15 cellular contexts compared by ENCODE assay signal in genomic region chr17:65529040-65529633, GRCh38.
"Had no signal": no experiment of that assay in that cellular context is flagged by ENCODE, and none has a peak within 500 bp of the region (broad histone marks: within the 10 kb centered on the region; RNA-seq: fewer than 3 reads in every experiment).

No MANE protein-coding gene starts in this region.

- H3K27ac ChIP-seq: body of pancreas, lower lobe of right lung, suprapubic skin had no signal

- H3K36me3 Mint-ChIP-seq: activated CD8-positive, alpha-beta memory T cell treated with anti-CD3 and anti-CD28 coated beads, Interleukin-2, amount 10 ng/mL, durations not matched to agents 7 days and 5 days; naive B cell had no signal

- H3K4me3 ChIP-seq: body of pancreas, lower lobe of right lung, sigmoid colon, suprapubic skin, upper lobe of right lung had no signal

- H3K9me3 ChIP-seq: body of pancreas, lower lobe of right lung, sigmoid colon, suprapubic skin, upper lobe of right lung had no signal

- H3K4me3 Mint-ChIP-seq: activated CD8-positive, alpha-beta memory T cell treated with anti-CD3 and anti-CD28 coated beads, Interleukin-2, amount 10 ng/mL, durations not matched to agents 7 days and 5 days; effector memory CD8-positive, alpha-beta T cell; naive B cell had no signal

- H3K9me3 Mint-ChIP-seq: effector memory CD8-positive, alpha-beta T cell; naive B cell had no signal

- H3K27ac Mint-ChIP-seq: activated CD8-positive, alpha-beta memory T cell treated with anti-CD3 and anti-CD28 coated beads, Interleukin-2, amount 10 ng/mL, durations not matched to agents 7 days and 5 days; effector memory CD8-positive, alpha-beta T cell had no signal

- H3K4me1 Mint-ChIP-seq: naive B cell had no signal

- ATAC-seq: activated CD8-positive, alpha-beta memory T cell treated with anti-CD3 and anti-CD28 coated beads, Interleukin-2, amount 10 ng/mL, durations not matched to agents 7 days and 5 days; body of pancreas; effector memory CD8-positive, alpha-beta T cell; lower lobe of right lung; stimulated activated naive CD8-positive, alpha-beta T cell treated with anti-CD3 and anti-CD28 coated beads, Interleukin-15, Interleukin-2, amounts not matched to agents 100 U/mL and 50 U/mL, for 24 hours; upper lobe of right lung had no signal

- DNase-seq: activated CD4-positive, alpha-beta T cell treated with anti-CD3 and anti-CD28 coated beads, Interleukin-2, amount 50 U/mL, for 4 hours; activated CD4-positive, CD25-positive, alpha-beta regulatory T cell treated with anti-CD3 and anti-CD28 coated beads, Interleukin-2, amount 50 U/mL, for 72 hours; activated CD8-positive, alpha-beta memory T cell treated with anti-CD3 and anti-CD28 coated beads, Interleukin-2, amount 10 ng/mL, durations not matched to agents 7 days and 5 days; activated T-cell treated with anti-CD3 and anti-CD28 coated beads, Interleukin-2, amount 50 U/mL, for 48 hours; body of pancreas; effector memory CD8-positive, alpha-beta T cell; erythroblast; hypothalamus; lower lobe of right lung; naive B cell; sigmoid colon; stimulated activated CD4-positive, alpha-beta T cell treated with anti-CD3 and anti-CD28 coated beads, Interleukin-12 subunit alpha, Interleukin-12 subunit beta, amount 100 ng/mL, for 4 hours; stimulated activated naive CD8-positive, alpha-beta T cell treated with anti-CD3 and anti-CD28 coated beads, Interleukin-15, Interleukin-2, amounts not matched to agents 100 U/mL and 50 U/mL, for 24 hours; upper lobe of right lung had no signal

- H3K27me3 Mint-ChIP-seq: naive B cell had no signal

- H3K27me3 ChIP-seq: body of pancreas, sigmoid colon, suprapubic skin, upper lobe of right lung had no signal
